26 cellular contexts compared by ENCODE assay signal in the genomic region with DNA sequence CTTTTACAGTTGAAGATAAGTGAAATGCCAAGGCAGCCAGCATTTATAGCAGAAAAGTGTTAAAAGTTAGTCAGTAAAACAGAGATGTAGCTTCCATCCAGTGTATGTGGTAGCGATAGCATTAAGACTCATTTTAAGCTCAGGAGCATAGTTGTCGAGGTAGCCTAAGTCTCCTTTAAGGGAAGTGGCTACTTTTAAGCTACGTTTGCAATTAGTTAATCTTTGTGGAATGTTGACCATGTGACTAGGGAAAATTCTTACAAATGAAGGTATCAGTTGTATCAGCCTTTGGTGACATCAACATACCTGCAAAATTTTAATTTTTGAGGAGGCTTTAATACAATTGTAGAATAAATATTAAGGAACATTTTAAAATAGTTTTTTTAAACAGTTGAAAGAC.
A peak's percentile ranks its signal among the peaks of the same experiment; 100 is the strongest.
DNase-seq lines count a peak whose midpoint lies in the region; ATAC-seq, FAIRE-seq and TF ChIP-seq lines count a peak whose summit lies in the region.
"Had no signal": no experiment of that assay in that cellular context is flagged by ENCODE, and none has a peak within 500 bp of the region (broad histone marks: within the 10 kb centered on the region; RNA-seq: fewer than 3 reads in every experiment).

No MANE protein-coding gene starts in this region.

- no peak overlapping the region for H2AFZ ChIP-seq in smooth muscle cell (ENCODE audit: low read depth)

- no peak overlapping the region for H3K4me3 Mint-ChIP-seq in activated CD4-positive, alpha-beta T cell treated with anti-CD3 and anti-CD28 coated beads for 36 hours
- no peak overlapping the region for H3K4me3 Mint-ChIP-seq in natural killer cell treated with Interleukin-12 subunit alpha and Interleukin-12 subunit beta and Interleukin-15 and Interleukin-18, amount 100 ng/mL, for 72 hours
- H3K4me3 Mint-ChIP-seq: activated naive CD4-positive, alpha-beta T cell treated with anti-CD3 and anti-CD28 coated beads, Interleukin-2, amount 50 U/mL, for 24 hours; IgD-negative memory B cell; stimulated activated naive B cell treated with anti-CD40 and anti-IgM and Interleukin-4, amounts not matched to agents 10 μg/mL and 1 μg/mL and 100 μg/mL, for 72 hours had no signal

- H3K4me1 ChIP-seq in HUES48 (ENCODE audit: control insufficient read depth, insufficient read depth, low read length) (peaks cover 43% of the 10 kb centered on the region), smooth muscle cell (ENCODE audit: low read depth) (peaks cover 17% of the 10 kb centered on the region)
- H3K4me1 ChIP-seq: gastrocnemius medialis, spleen, vagina had no signal

- DNase-seq in brain microvascular endothelial cell (no peak), iris pigment epithelial cell (ENCODE audit: low read depth) (peak; percentile 47), smooth muscle cell (lab: John Stamatoyannopoulos, UW; ENCODE audit: unreplicated experiment) (no peak), frontal cortex (ENCODE audit: low spot score in 2 of 2) (no peak)
- no peak for DNase-seq in activated CD4-positive, alpha-beta T cell treated with anti-CD3 and anti-CD28 coated beads for 36 hours
- DNase-seq in natural killer cell treated with Interleukin-12 subunit alpha and Interleukin-12 subunit beta and Interleukin-15 and Interleukin-18, amount 100 ng/mL, for 72 hours (ENCODE audit: low spot score) = no peak
- DNase-seq: anterior cingulate cortex; C1 segment of cervical spinal cord; DND-41; erythroblast; gastrocnemius medialis; MG63; NCI-H1417 treated with DMSO at 0.1 percent for 48 hours; NCI-H82; nucleus accumbens; spleen; stimulated activated CD4-positive, alpha-beta T cell treated with anti-CD3 and anti-CD28 coated beads, Interleukin-2, amount 100 ng/mL, for 48 hours; stimulated activated naive B cell treated with anti-CD40 and anti-IgM and Interleukin-4, amounts not matched to agents 10 μg/mL and 1 μg/mL and 100 μg/mL, for 72 hours; WERI-Rb-1 had no signal

- no peak for TF ChIP-seq CTCF in brain microvascular endothelial cell (IDR thresholded peaks at IDR 0.05; ENCODE audit: low read depth, low read length, missing control alignments)
- TF ChIP-seq CTCF in smooth muscle cell (IDR thresholded peaks at IDR 0.05; ENCODE audit: borderline replicate concordance, insufficient read depth, poor library complexity, severe bottlenecking) = no peak

- H3K9me3 ChIP-seq in HUES48 (ENCODE audit: control insufficient read depth, insufficient read depth, low read length) (no peaks in the 10 kb centered on the region), smooth muscle cell (replicated peaks; ENCODE audit: low read depth) (no peaks in the 10 kb centered on the region)
- H3K9me3 ChIP-seq: gastrocnemius medialis, MG63, spleen, vagina had no signal

- H3K36me3 Mint-ChIP-seq in activated CD4-positive, alpha-beta T cell treated with anti-CD3 and anti-CD28 coated beads for 36 hours (ENCODE audit: low read depth) = no peaks in the 10 kb centered on the region
- H3K36me3 Mint-ChIP-seq in natural killer cell treated with Interleukin-12 subunit alpha and Interleukin-12 subunit beta and Interleukin-15 and Interleukin-18, amount 100 ng/mL, for 72 hours = no peaks in the 10 kb centered on the region
- H3K36me3 Mint-ChIP-seq: activated naive CD4-positive, alpha-beta T cell treated with anti-CD3 and anti-CD28 coated beads, Interleukin-2, amount 50 U/mL, for 24 hours; IgD-negative memory B cell; stimulated activated naive B cell treated with anti-CD40 and anti-IgM and Interleukin-4, amounts not matched to agents 10 μg/mL and 1 μg/mL and 100 μg/mL, for 72 hours had no signal

- CTCF ChIA-PET in activated CD4-positive, alpha-beta T cell treated with anti-CD3 and anti-CD28 coated beads for 36 hours (lab: Charles Lee) = interaction anchor here (0.6 kb wide), 1 partner anchor 170 kb away, joined by 3 read pairs; no protein-coding TSS in a partner anchor

- ATAC-seq in activated CD4-positive, alpha-beta T cell treated with anti-CD3 and anti-CD28 coated beads for 36 hours = no peak
- ATAC-seq in HG02610 (IDR thresholded peaks at IDR 0.05; ENCODE audit: unreplicated experiment) = no peak
- ATAC-seq in natural killer cell treated with Interleukin-12 subunit alpha and Interleukin-12 subunit beta and Interleukin-15 and Interleukin-18, amount 100 ng/mL, for 72 hours = no peak
- ATAC-seq: gastrocnemius medialis; GM12878; HCT116; stimulated activated naive B cell treated with anti-CD40 and anti-IgM and Interleukin-4, amounts not matched to agents 10 μg/mL and 1 μg/mL and 100 μg/mL, for 72 hours had no signal

- H3K9me3 Mint-ChIP-seq in activated CD4-positive, alpha-beta T cell treated with anti-CD3 and anti-CD28 coated beads for 36 hours (ENCODE audit: low read depth) = no peaks in the 10 kb centered on the region
- H3K9me3 Mint-ChIP-seq in natural killer cell treated with Interleukin-12 subunit alpha and Interleukin-12 subunit beta and Interleukin-15 and Interleukin-18, amount 100 ng/mL, for 72 hours = peaks cover 8% of the 10 kb centered on the region
- H3K9me3 Mint-ChIP-seq: activated naive CD4-positive, alpha-beta T cell treated with anti-CD3 and anti-CD28 coated beads, Interleukin-2, amount 50 U/mL, for 24 hours; stimulated activated naive B cell treated with anti-CD40 and anti-IgM and Interleukin-4, amounts not matched to agents 10 μg/mL and 1 μg/mL and 100 μg/mL, for 72 hours had no signal

- in situ Hi-C loops in brain microvascular endothelial cell (cut with HindIII; ENCODE audit: low pct_ligation_motif_present, low sequenced_read_pairs) = no loop called here

- H3K4me2 ChIP-seq in smooth muscle cell = peak overlapping the region; percentile 30

- POLR2A ChIA-PET in activated CD4-positive, alpha-beta T cell treated with anti-CD3 and anti-CD28 coated beads for 36 hours (lab: Charles Lee) = no interaction called here

- H3K27ac ChIP-seq in HUES48 (ENCODE audit: low read depth, low read length) = peak overlapping the region; percentile 80
- H3K27ac ChIP-seq in brain microvascular endothelial cell = peak overlapping the region; percentile 21
- H3K27ac ChIP-seq in smooth muscle cell (ENCODE audit: low read depth) = peak overlapping the region; percentile 64
- H3K27ac ChIP-seq: gastrocnemius medialis, spleen, vagina, WERI-Rb-1 had no signal

- no peak for FAIRE-seq in frontal cortex (lab: Jason Lieb, UNC)
- FAIRE-seq: GM12878 had no signal

- H3K27me3 ChIP-seq in HUES48 (ENCODE audit: control insufficient read depth, insufficient read depth, low read length) (no peaks in the 10 kb centered on the region), brain microvascular endothelial cell (replicated peaks) (no peaks in the 10 kb centered on the region), smooth muscle cell (ENCODE audit: low read depth) (no peaks in the 10 kb centered on the region)
- H3K27me3 ChIP-seq: gastrocnemius medialis, MG63, spleen, vagina had no signal

- intact Hi-C loops in activated CD4-positive, alpha-beta T cell treated with anti-CD3 and anti-CD28 coated beads for 36 hours (cut with DNase I, micrococcal nuclease) = no loop called here

- no peaks in the 10 kb centered on the region for H4K20me1 ChIP-seq in smooth muscle cell (ENCODE audit: low read depth)

- H3K4me3 ChIP-seq in HUES48 (ENCODE audit: low read depth, low read length) (0 out of 2 replicates have a peak overlapping the region, but pooled peaks have one; percentile 28), brain microvascular endothelial cell (ENCODE audit: low read depth, low read length) (no peak overlapping the region), smooth muscle cell (no peak overlapping the region)
- H3K4me3 ChIP-seq: gastrocnemius medialis, GM12878, MG63, spleen, vagina had no signal

- H3K4me1 Mint-ChIP-seq in activated CD4-positive, alpha-beta T cell treated with anti-CD3 and anti-CD28 coated beads for 36 hours = no peaks in the 10 kb centered on the region
- H3K4me1 Mint-ChIP-seq in natural killer cell treated with Interleukin-12 subunit alpha and Interleukin-12 subunit beta and Interleukin-15 and Interleukin-18, amount 100 ng/mL, for 72 hours (ENCODE audit: low read depth in 2 of 2) = no peaks in the 10 kb centered on the region
- H3K4me1 Mint-ChIP-seq: activated naive CD4-positive, alpha-beta T cell treated with anti-CD3 and anti-CD28 coated beads, Interleukin-2, amount 50 U/mL, for 24 hours; IgD-negative memory B cell; stimulated activated naive B cell treated with anti-CD40 and anti-IgM and Interleukin-4, amounts not matched to agents 10 μg/mL and 1 μg/mL and 100 μg/mL, for 72 hours had no signal

- 10% methylated on average over 3 of the region's 3 CpGs for WGBS in smooth muscle cell (ENCODE audit: low lambda C conversion rate)

- H3K27ac Mint-ChIP-seq in activated CD4-positive, alpha-beta T cell treated with anti-CD3 and anti-CD28 coated beads for 36 hours = no peak overlapping the region
- H3K27ac Mint-ChIP-seq in natural killer cell treated with Interleukin-12 subunit alpha and Interleukin-12 subunit beta and Interleukin-15 and Interleukin-18, amount 100 ng/mL, for 72 hours = no peak overlapping the region
- H3K27ac Mint-ChIP-seq: activated naive CD4-positive, alpha-beta T cell treated with anti-CD3 and anti-CD28 coated beads, Interleukin-2, amount 50 U/mL, for 24 hours; IgD-negative memory B cell; stimulated activated naive B cell treated with anti-CD40 and anti-IgM and Interleukin-4, amounts not matched to agents 10 μg/mL and 1 μg/mL and 100 μg/mL, for 72 hours had no signal

- H3K36me3 ChIP-seq in HUES48 (ENCODE audit: control insufficient read depth, insufficient read depth, low read length) = no peaks in the 10 kb centered on the region
- no peaks in the 10 kb centered on the region for H3K36me3 ChIP-seq in brain microvascular endothelial cell (replicated peaks)
- no peaks in the 10 kb centered on the region for H3K36me3 ChIP-seq in smooth muscle cell (ENCODE audit: low read depth)
- H3K36me3 ChIP-seq: gastrocnemius medialis, MG63, spleen, vagina, WERI-Rb-1 had no signal

- peaks cover 7% of the 10 kb centered on the region for H3K27me3 Mint-ChIP-seq in activated CD4-positive, alpha-beta T cell treated with anti-CD3 and anti-CD28 coated beads for 36 hours
- H3K27me3 Mint-ChIP-seq in natural killer cell treated with Interleukin-12 subunit alpha and Interleukin-12 subunit beta and Interleukin-15 and Interleukin-18, amount 100 ng/mL, for 72 hours = peaks cover 4 to 22% of the 10 kb centered on the region in 2 donors
- H3K27me3 Mint-ChIP-seq: stimulated activated naive B cell treated with anti-CD40 and anti-IgM and Interleukin-4, amounts not matched to agents 10 μg/mL and 1 μg/mL and 100 μg/mL, for 72 hours had no signal

- H3K9ac ChIP-seq in HUES48 (ENCODE audit: low read depth, low read length) (peak overlapping the region; percentile 48), smooth muscle cell (ENCODE audit: low read depth) (peak overlapping the region; percentile 11)

- H3F3A ChIP-seq in smooth muscle cell (ENCODE audit: low read depth) = no peaks in the 10 kb centered on the region

- no peaks in the 10 kb centered on the region for H3K79me2 ChIP-seq in smooth muscle cell (ENCODE audit: low read depth)

Comparison
In these comparisons a context has a peak if more than half of its experiments do, and no peak if none do; other contexts are left out.
1. H3K27ac ChIP-seq: peak in every context shown above with its lines; median percentile 80 in HUES48; 64 in smooth muscle cell; 21 in brain microvascular endothelial cell.